22 cellular contexts compared by ENCODE assay signal in genomic region chr10:8296742-8297101, GRCh38.
A peak's percentile ranks its signal among the peaks of the same experiment; 100 is the strongest.
DNase-seq lines count a peak whose midpoint lies in the region; ATAC-seq and TF ChIP-seq lines count a peak whose summit lies in the region.
"Had no signal": no experiment of that assay in that cellular context is flagged by ENCODE, and none has a peak within 500 bp of the region (broad histone marks: within the 10 kb centered on the region; RNA-seq: fewer than 3 reads in every experiment).

No MANE protein-coding gene starts in this region.

- H3K27ac Mint-ChIP-seq in WTC11, result no peak overlapping the region
- H3K27ac Mint-ChIP-seq in osteocyte (ENCODE audit: unreplicated experiment), result no peak overlapping the region
- H3K27ac Mint-ChIP-seq: B cell had no signal

- H3K4me1 ChIP-seq in iPS-18a (ENCODE audit: control insufficient read depth, low read depth, low read length) (no peaks in the 10 kb centered on the region), smooth muscle cell (ENCODE audit: low read depth) (no peaks in the 10 kb centered on the region)

- 93% methylated on average over 1 of the region's 2 CpGs for WGBS in smooth muscle cell (ENCODE audit: low lambda C conversion rate)

- peak overlapping the region; percentile 74 for H3K4me2 ChIP-seq in smooth muscle cell

- H3K9ac ChIP-seq in iPS-18a (ENCODE audit: low read length) (peak overlapping the region; percentile 13), smooth muscle cell (ENCODE audit: low read depth) (no peak overlapping the region)

- H3K36me3 Mint-ChIP-seq in WTC11 (no peaks in the 10 kb centered on the region), osteocyte (ENCODE audit: unreplicated experiment) (no peaks in the 10 kb centered on the region)
- H3K36me3 Mint-ChIP-seq: CD14-positive monocyte had no signal

- POLR2A ChIA-PET in WTC11 (lab: Charles Lee) (no interaction called here), RWPE1 (lab: Yijun Ruan, JAX; ENCODE audit: low non-redundant PET) (no interaction called here)

- H3K4me3 Mint-ChIP-seq in WTC11, result no peak overlapping the region; the same call in 1 of the 2 replicates
- no peak overlapping the region for H3K4me3 Mint-ChIP-seq in osteocyte (ENCODE audit: unreplicated experiment)
- H3K4me3 Mint-ChIP-seq: B cell, CD14-positive monocyte had no signal

- H3K4me3 ChIP-seq in H7 (ENCODE audit: insufficient read depth, low read depth, low read length) (peak overlapping the region; percentile 48), iPS-18a (ENCODE audit: low read length) (peak overlapping the region; percentile 55), smooth muscle cell (no peak overlapping the region)
- H3K4me3 ChIP-seq: GM12878, SK-N-MC had no signal

- DNase-seq in H7, result no peak
- no peak for DNase-seq in WTC11 (ENCODE audit: low spot score)
- DNase-seq in smooth muscle cell (lab: John Stamatoyannopoulos, UW; ENCODE audit: unreplicated experiment), result no peak
- DNase-seq in osteocyte (ENCODE audit: extremely low spot score, unreplicated experiment), result no peak
- DNase-seq in RWPE1 (ENCODE audit: low spot score), result no peak
- DNase-seq: DMS79, KBM-7, MM.1S, NCI-H1048, NCI-H1417 treated with DMSO at 0.1 percent for 48 hours, NCI-H187, NCI-H446, NCI-H526, SHP77, SW 1271 had no signal

- no peaks in the 10 kb centered on the region for H3K36me3 ChIP-seq in H7 (replicated peaks; ENCODE audit: control insufficient read depth, insufficient read depth, low read length)
- no peaks in the 10 kb centered on the region for H3K36me3 ChIP-seq in iPS-18a (ENCODE audit: control insufficient read depth, low read depth, low read length)
- H3K36me3 ChIP-seq in smooth muscle cell (ENCODE audit: low read depth), result no peaks in the 10 kb centered on the region

- TF ChIP-seq CTCF in WTC11 (IDR thresholded peaks at IDR 0.05), result no peak
- TF ChIP-seq CTCF in smooth muscle cell (IDR thresholded peaks at IDR 0.05; ENCODE audit: borderline replicate concordance, insufficient read depth, poor library complexity, severe bottlenecking), result no peak
- no peak for TF ChIP-seq CTCF in osteocyte (IDR thresholded peaks at IDR 0.05)
- no peak for TF ChIP-seq CTCF in RWPE1 (conservative IDR thresholded peaks at IDR 0.05; ENCODE audit: low read depth)

- H3K9me3 Mint-ChIP-seq in WTC11 (no peaks in the 10 kb centered on the region), osteocyte (ENCODE audit: unreplicated experiment) (no peaks in the 10 kb centered on the region)

- ATAC-seq in WTC11 (no peak; the same call in 1 of the 2 replicates), GM21825 (IDR thresholded peaks at IDR 0.05; ENCODE audit: unreplicated experiment) (no peak)
- ATAC-seq: GM12878, HepG2 had no signal

- CTCF ChIA-PET in WTC11 (lab: Charles Lee), result no interaction called here
- CTCF ChIA-PET in RWPE1 (lab: Yijun Ruan, JAX), result no interaction called here

- H4K20me1 ChIP-seq in smooth muscle cell (ENCODE audit: low read depth), result no peaks in the 10 kb centered on the region

- H3K27me3 Mint-ChIP-seq in WTC11 (ENCODE audit: low read depth) (peaks cover 31% of the 10 kb centered on the region), osteocyte (ENCODE audit: unreplicated experiment) (no peaks in the 10 kb centered on the region)

- H3K27ac ChIP-seq in iPS-18a (ENCODE audit: low read length), result no peak overlapping the region
- peak overlapping the region; percentile 20 for H3K27ac ChIP-seq in smooth muscle cell (ENCODE audit: low read depth)
- H3K27ac ChIP-seq in RWPE1, result no peak overlapping the region
- H3K27ac ChIP-seq: SK-N-MC had no signal

- no peaks in the 10 kb centered on the region for H3K9me3 ChIP-seq in iPS-18a (ENCODE audit: control insufficient read depth, low read depth, low read length)
- H3K9me3 ChIP-seq in smooth muscle cell (replicated peaks; ENCODE audit: low read depth), result no peaks in the 10 kb centered on the region

- no peaks in the 10 kb centered on the region for H3F3A ChIP-seq in smooth muscle cell (ENCODE audit: low read depth)

- H3K27me3 ChIP-seq in H7 (ENCODE audit: control insufficient read depth, insufficient read depth, low read length) (peaks cover 4% of the 10 kb centered on the region), iPS-18a (ENCODE audit: control insufficient read depth, insufficient read depth, low read length) (peaks cover 22% of the 10 kb centered on the region), smooth muscle cell (ENCODE audit: low read depth) (no peaks in the 10 kb centered on the region)

- peak overlapping the region; percentile 56 for H2AFZ ChIP-seq in smooth muscle cell (ENCODE audit: low read depth)

- H3K4me1 Mint-ChIP-seq in WTC11, result peaks cover 18% of the 10 kb centered on the region
- no peaks in the 10 kb centered on the region for H3K4me1 Mint-ChIP-seq in osteocyte (ENCODE audit: unreplicated experiment)
- H3K4me1 Mint-ChIP-seq: B cell, CD14-positive monocyte had no signal

- no peaks in the 10 kb centered on the region for H3K79me2 ChIP-seq in smooth muscle cell (ENCODE audit: low read depth)

TF ChIP-seq in WTC11, 78 proteins besides CTCF, POLR2A, EP300 and RAD21:
- TF ChIP-seq ZNF512 (CRISPR knock-in tag; IDR thresholded peaks at IDR 0.05; ENCODE audit: borderline replicate concordance) (peak; percentile 93; the same call in 1 of the 2 replicates), ETV6 (CRISPR knock-in tag; IDR thresholded peaks at IDR 0.05) (0 out of 2 replicates have a peak, but pooled peaks have one; percentile 0), ATF3 (CRISPR knock-in tag; conservative IDR thresholded peaks at IDR 0.05) (no peak)
